ENCODE assay signal across 30 cellular contexts in genomic region chr11:87179621-87180020, GRCh38.
"Had no signal": no experiment of that assay in that cellular context is flagged by ENCODE, and none has a peak within 500 bp of the region (broad histone marks: within the 10 kb centered on the region; RNA-seq: fewer than 3 reads in every experiment).

No MANE protein-coding gene starts in this region.

- H3K27ac ChIP-seq: body of pancreas, breast epithelium, SJCRH30, SK-N-MC, VCaP had no signal

- H3K27ac Mint-ChIP-seq: activated B cell treated with CpG ODN at 0.5 μM for 24 hours; activated CD4-positive, alpha-beta memory T cell treated with anti-CD3 and anti-CD28 coated beads for 36 hours; activated naive CD4-positive, alpha-beta T cell treated with anti-CD3 and anti-CD28 coated beads for 36 hours; activated naive CD8-positive, alpha-beta T cell treated with anti-CD3 and anti-CD28 coated beads for 36 hours; activated T-helper 1 cell treated with anti-CD3 and anti-CD28 coated beads, Interleukin-12 subunit alpha, Interleukin-12 subunit beta, Interleukin-2, Interleukin-4 antibody, amounts not matched to agents 30 ng/mL and 10 ng/mL and 1 ng/mL, durations not matched to agents 14 hours and 24 hours and 36 hours; T-cell; T-helper 17 cell had no signal

- H3K27me3 Mint-ChIP-seq: activated B cell treated with CpG ODN at 0.5 μM for 24 hours; activated CD4-positive, alpha-beta memory T cell treated with anti-CD3 and anti-CD28 coated beads for 36 hours; activated naive CD8-positive, alpha-beta T cell treated with anti-CD3 and anti-CD28 coated beads for 36 hours; T-cell; T-helper 17 cell had no signal

- H3K36me3 ChIP-seq: breast epithelium, MG63, SJCRH30 had no signal

- H3K9me3 ChIP-seq: body of pancreas, breast epithelium, MG63, SJCRH30 had no signal

- ATAC-seq: activated T-cell treated with anti-CD3 and anti-CD28 coated beads, Interleukin-2, amount 50 U/mL, for 4 hours; body of pancreas; Panc1; T-cell; T-helper 17 cell had no signal

- H3K4me3 Mint-ChIP-seq: activated B cell treated with CpG ODN at 0.5 μM for 24 hours; activated CD4-positive, alpha-beta memory T cell treated with anti-CD3 and anti-CD28 coated beads for 36 hours; activated naive CD4-positive, alpha-beta T cell treated with anti-CD3 and anti-CD28 coated beads for 36 hours; activated naive CD8-positive, alpha-beta T cell treated with anti-CD3 and anti-CD28 coated beads for 36 hours; activated T-cell treated with anti-CD3 and anti-CD28 coated beads, Interleukin-2, amount 50 U/mL, for 4 hours; activated T-helper 1 cell treated with anti-CD3 and anti-CD28 coated beads, Interleukin-12 subunit alpha, Interleukin-12 subunit beta, Interleukin-2, Interleukin-4 antibody, amounts not matched to agents 30 ng/mL and 10 ng/mL and 1 ng/mL, durations not matched to agents 14 hours and 24 hours and 36 hours; T-cell; T-helper 17 cell had no signal

- H3K4me1 Mint-ChIP-seq: activated B cell treated with CpG ODN at 0.5 μM for 24 hours, T-helper 17 cell had no signal

- DNase-seq: activated B cell treated with CpG ODN at 0.5 μM for 24 hours; activated CD4-positive, alpha-beta memory T cell treated with anti-CD3 and anti-CD28 coated beads for 36 hours; activated CD4-positive, alpha-beta T cell treated with anti-CD3 and anti-CD28 coated beads for 4 hours; activated CD4-positive, alpha-beta T cell treated with anti-CD3 and anti-CD28 coated beads, Interleukin-2, amount 50 U/mL, for 1 hour; activated CD4-positive, CD25-positive, alpha-beta regulatory T cell treated with anti-CD3 and anti-CD28 coated beads, Interleukin-2, amount 50 U/mL, for 72 hours; activated CD8-positive, alpha-beta memory T cell treated with anti-CD3 and anti-CD28 coated beads, Interleukin-2, amount 50 U/mL, for 4 hours; activated gamma-delta T cell treated with Interleukin-2 at 50 U/mL for 16 hours; activated naive CD4-positive, alpha-beta T cell treated with anti-CD3 and anti-CD28 coated beads for 36 hours; activated naive CD8-positive, alpha-beta T cell treated with anti-CD3 and anti-CD28 coated beads for 36 hours; activated T-cell treated with anti-CD3 and anti-CD28 coated beads for 4 hours; activated T-cell treated with anti-CD3 and anti-CD28 coated beads, Interleukin-2, amount 50 U/mL, for 4 hours; body of pancreas; Karpas-422; KBM-7; MG63; NCI-H1092; NCI-H1436 treated with DMSO at 0.1 percent for 48 hours; NCI-H1694 treated with DMSO at 0.1 percent for 48 hours; NCI-H2029; NCI-H345; NCI-H524 treated with DMSO at 0.1 percent for 48 hours; SHP77; SJCRH30; T-cell; T-helper 17 cell had no signal

- H3K4me3 ChIP-seq: body of pancreas, breast epithelium, MG63, SJCRH30, SK-N-MC had no signal

- H3K4me1 ChIP-seq: body of pancreas, breast epithelium had no signal

- H3K27me3 ChIP-seq: body of pancreas, breast epithelium, MG63, SJCRH30 had no signal
